ENCODE assay signal across 21 cellular contexts in the genomic region with DNA sequence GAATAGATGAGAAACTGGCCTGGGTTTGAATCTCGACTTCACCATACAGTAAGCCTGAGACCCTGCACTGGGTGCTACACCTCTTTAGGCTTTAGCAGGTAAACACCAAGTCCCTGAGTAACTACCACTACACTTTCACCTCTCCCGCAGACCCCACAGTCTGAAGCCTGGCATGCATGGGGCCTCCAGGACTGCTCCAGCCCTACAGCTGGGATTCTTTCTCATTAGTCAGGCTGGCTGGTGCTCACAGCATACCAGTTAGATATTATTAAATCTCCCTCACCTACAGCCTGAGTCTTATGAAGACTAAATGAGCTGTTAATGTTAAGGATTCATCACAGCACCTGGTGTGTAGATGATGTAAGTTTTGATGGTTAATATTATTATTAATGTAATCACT.
"Had no signal": no experiment of that assay in that cellular context is flagged by ENCODE, and none has a peak within 500 bp of the region (broad histone marks: within the 10 kb centered on the region; RNA-seq: fewer than 3 reads in every experiment).

No MANE protein-coding gene starts in this region.

- ATAC-seq: activated CD8-positive, alpha-beta T cell treated with anti-CD3 and anti-CD28 coated beads for 36 hours; activated T-helper 17 cell treated with anti-CD3 and anti-CD28 coated beads, Interleukin-2, amount 50 U/mL, for 72 hours; sciatic nerve; T-cell had no signal

- DNase-seq: activated CD4-positive, alpha-beta T cell treated with anti-CD3 and anti-CD28 coated beads, Interleukin-2, amount 10 ng/mL, durations not matched to agents 24 days and 14 days; activated CD8-positive, alpha-beta T cell treated with anti-CD3 and anti-CD28 coated beads for 36 hours; activated naive CD4-positive, alpha-beta T cell treated with Interleukin-2 at 50 U/mL for 16 hours; activated naive CD8-positive, alpha-beta T cell treated with anti-CD3 and anti-CD28 coated beads, Interleukin-2, amount 10 ng/mL, durations not matched to agents 7 days and 5 days; activated T-cell treated with anti-CD3 and anti-CD28 coated beads, Interleukin-2, amount 50 U/mL, for 1 hour; amygdala; central memory CD4-positive, alpha-beta T cell; colonic mucosa; endodermal cell; hippocampal formation; kidney; left ventricle myocardium inferior; stimulated activated CD4-positive, alpha-beta T cell treated with anti-CD3 and anti-CD28 coated beads, Interleukin-4, amount 100 ng/mL, for 1 hour; stomach; T-cell; trophoblast cell had no signal

- H3K9me3 ChIP-seq: colonic mucosa, left ventricle myocardium inferior, stomach, vagina had no signal

- H3K27me3 ChIP-seq: colonic mucosa, stomach, vagina had no signal

- H3K4me1 ChIP-seq: colonic mucosa had no signal

- H3K36me3 ChIP-seq: colonic mucosa had no signal

- H3K4me2 ChIP-seq: smooth muscle cell had no signal

- H3K27ac ChIP-seq: colonic mucosa, epithelial cell of prostate, left ventricle myocardium inferior, stomach, vagina had no signal

- H3K4me3 ChIP-seq: colonic mucosa, left ventricle myocardium inferior, smooth muscle cell, stomach, vagina had no signal
